Comparison of ENCODE assay signal across 8 cellular contexts in genomic region chr3:152200476-152201422, GRCh38.
A peak's percentile ranks its signal among the peaks of the same experiment; 100 is the strongest.
DNase-seq lines count a peak whose midpoint lies in the region; ATAC-seq and TF ChIP-seq lines count a peak whose summit lies in the region.

No MANE protein-coding gene starts in this region.

- BruUV-seq in MCF 10A (replicated peaks; lab: Mats Ljungman, UMichigan): no TSS peak

- H4K20me1 ChIP-seq in OCI-LY3 (ENCODE audit: insufficient read depth, low read length) (no peaks in the 10 kb centered on the region), fibroblast of lung (ENCODE audit: control insufficient read depth, extremely low read depth, insufficient read depth, low read length) (no peaks in the 10 kb centered on the region)

- peaks cover 13% of the 10 kb centered on the region for H3K36me3 Mint-ChIP-seq in stimulated activated effector memory CD8-positive, alpha-beta T cell treated with anti-CD3 and anti-CD28 coated beads, Interleukin-12 subunit alpha, Interleukin-12 subunit beta, amount 100 ng/mL, for 72 hours
- H3K36me3 Mint-ChIP-seq in MCF 10A (ENCODE audit: insufficient read depth, unreplicated experiment): no peaks in the 10 kb centered on the region

- H3K9ac ChIP-seq in OCI-LY3 (ENCODE audit: low read length) (peak overlapping the region; percentile 78), fibroblast of lung (ENCODE audit: insufficient read depth, low read length) (no peak overlapping the region)

- intact Hi-C loops in MCF 10A (cut with micrococcal nuclease): no loop called here

- H3K4me1 Mint-ChIP-seq in stimulated activated effector memory CD8-positive, alpha-beta T cell treated with anti-CD3 and anti-CD28 coated beads, Interleukin-12 subunit alpha, Interleukin-12 subunit beta, amount 100 ng/mL, for 72 hours: peaks cover 65% of the 10 kb centered on the region
- no peaks in the 10 kb centered on the region for H3K4me1 Mint-ChIP-seq in MCF 10A (ENCODE audit: insufficient read depth, unreplicated experiment)

- no peak for DNase-seq in fibroblast of lung (ENCODE audit: low read depth in 2 of 2)
- no peak for DNase-seq in stimulated activated effector memory CD8-positive, alpha-beta T cell treated with anti-CD3 and anti-CD28 coated beads, Interleukin-12 subunit alpha, Interleukin-12 subunit beta, amount 100 ng/mL, for 72 hours (ENCODE audit: low spot score in 2 of 2)
- DNase-seq in GOT3 (lab: John Stamatoyannopoulos, UW): no peak
- DNase-seq in left lobe of liver (ENCODE audit: low spot score): no peak
- no peak for DNase-seq in MCF 10A (ENCODE audit: unreplicated experiment)
- DNase-seq in ACHN: no peak

- ATAC-seq in GM19438 (IDR thresholded peaks at IDR 0.05; ENCODE audit: low read depth, unreplicated experiment) (peak; percentile 21), left lobe of liver (no peak)
- ATAC-seq in stimulated activated effector memory CD8-positive, alpha-beta T cell treated with anti-CD3 and anti-CD28 coated beads, Interleukin-12 subunit alpha, Interleukin-12 subunit beta, amount 100 ng/mL, for 72 hours: no peak

- no peaks in the 10 kb centered on the region for H3K27me3 Mint-ChIP-seq in MCF 10A (ENCODE audit: insufficient read depth, unreplicated experiment)

- H3K4me3 ChIP-seq in OCI-LY3 (ENCODE audit: low read length): peak overlapping the region; percentile 60
- peak overlapping the region in 1 of 4 experiments; percentile 15 for H3K4me3 ChIP-seq in fibroblast of lung (replicated peaks in 1 of 4; ENCODE audit: control extremely low read depth in 1 of 4, insufficient read depth in 1 of 4, low read depth in 3 of 4, low read length in 4 of 4)

- H3K79me2 ChIP-seq in OCI-LY3 (ENCODE audit: low read length) (peaks cover 31% of the 10 kb centered on the region), fibroblast of lung (ENCODE audit: control insufficient read depth, insufficient read depth, low read length) (no peaks in the 10 kb centered on the region)

- TF ChIP-seq CTCF in OCI-LY3 (IDR thresholded peaks at IDR 0.05; ENCODE audit: low read depth, low read length) (no peak), fibroblast of lung (conservative IDR thresholded peaks at IDR 0.05 in 1 of 2, IDR thresholded peaks at IDR 0.05 in 1 of 2; ENCODE audit: low read depth in 1 of 2, low read length in 2 of 2) (no peak), MCF 10A (IDR thresholded peaks at IDR 0.05; ENCODE audit: unreplicated experiment) (no peak)

- peak overlapping the region; percentile 94 for H3K27ac ChIP-seq in OCI-LY3 (ENCODE audit: low read length)
- H3K27ac ChIP-seq in fibroblast of lung (ENCODE audit: insufficient read depth, low read length): no peak overlapping the region

- H3K36me3 ChIP-seq in OCI-LY3 (replicated peaks; ENCODE audit: low read depth, low read length) (no peaks in the 10 kb centered on the region), fibroblast of lung (ENCODE audit: control insufficient read depth, insufficient read depth, low read length) (no peaks in the 10 kb centered on the region)

- no peaks in the 10 kb centered on the region for H3K9me3 Mint-ChIP-seq in stimulated activated effector memory CD8-positive, alpha-beta T cell treated with anti-CD3 and anti-CD28 coated beads, Interleukin-12 subunit alpha, Interleukin-12 subunit beta, amount 100 ng/mL, for 72 hours
- H3K9me3 Mint-ChIP-seq in MCF 10A (ENCODE audit: unreplicated experiment): no peaks in the 10 kb centered on the region

- peak overlapping the region; percentile 90 for H3K4me2 ChIP-seq in OCI-LY3 (ENCODE audit: low read length)
- H3K4me2 ChIP-seq in fibroblast of lung (ENCODE audit: extremely low read depth, insufficient read depth, low read length): peak overlapping the region; percentile 81

- peaks cover 96% of the 10 kb centered on the region for H3K4me1 ChIP-seq in OCI-LY3 (ENCODE audit: low read length)
- no peaks in the 10 kb centered on the region for H3K4me1 ChIP-seq in fibroblast of lung (ENCODE audit: control insufficient read depth, extremely low read depth, insufficient read depth, low read length)

- H2AFZ ChIP-seq in OCI-LY3 (ENCODE audit: low read depth, low read length): peak overlapping the region; percentile 57
- peak overlapping the region; percentile 34 for H2AFZ ChIP-seq in fibroblast of lung (ENCODE audit: low read length)

- in situ Hi-C loops in ACHN (cut with HindIII; ENCODE audit: low pct_ligation_motif_present, low pct_unique_long_range_greater_than_20kb, low sequenced_read_pairs): no loop called here

- H3K27ac Mint-ChIP-seq in stimulated activated effector memory CD8-positive, alpha-beta T cell treated with anti-CD3 and anti-CD28 coated beads, Interleukin-12 subunit alpha, Interleukin-12 subunit beta, amount 100 ng/mL, for 72 hours: peak overlapping the region; percentile 95
- H3K27ac Mint-ChIP-seq in MCF 10A (ENCODE audit: low read depth, unreplicated experiment): no peak overlapping the region

- H3K27me3 ChIP-seq in OCI-LY3 (ENCODE audit: low read depth, low read length): no peaks in the 10 kb centered on the region
- no peaks in the 10 kb centered on the region for H3K27me3 ChIP-seq in fibroblast of lung (ENCODE audit: control insufficient read depth, insufficient read depth, low read length)

- peak overlapping the region; percentile 78 for H3K4me3 Mint-ChIP-seq in stimulated activated effector memory CD8-positive, alpha-beta T cell treated with anti-CD3 and anti-CD28 coated beads, Interleukin-12 subunit alpha, Interleukin-12 subunit beta, amount 100 ng/mL, for 72 hours
- no peak overlapping the region for H3K4me3 Mint-ChIP-seq in MCF 10A (ENCODE audit: unreplicated experiment)

- CTCF ChIA-PET in MCF 10A (lab: Yijun Ruan, JAX): no interaction called here

- POLR2A ChIA-PET in MCF 10A (lab: Yijun Ruan, JAX): no interaction called here

- no peaks in the 10 kb centered on the region for H3K9me3 ChIP-seq in OCI-LY3 (ENCODE audit: insufficient read depth, low read length)
- no peaks in the 10 kb centered on the region for H3K9me3 ChIP-seq in fibroblast of lung (ENCODE audit: control insufficient read depth, insufficient read depth, low read depth, low read length)
